In the genomic region with DNA sequence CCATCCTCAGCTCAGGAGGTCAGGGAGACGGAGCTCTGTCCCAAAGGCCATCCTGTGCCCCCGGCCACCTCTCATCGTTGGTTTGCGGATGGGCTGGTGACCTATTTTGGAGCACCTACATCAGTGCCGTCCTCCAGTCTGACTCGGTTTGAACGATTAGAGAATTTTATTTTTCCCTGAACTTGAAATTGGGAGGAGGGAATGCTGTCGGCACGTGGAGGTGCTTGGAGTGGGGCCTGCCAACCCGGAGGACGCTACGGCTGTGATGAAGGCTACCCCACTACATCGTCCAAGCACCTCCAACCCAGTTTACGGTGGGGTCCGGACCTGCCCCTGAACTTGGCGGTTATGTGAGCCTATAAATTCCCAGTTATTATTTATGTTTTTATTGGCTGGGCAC, we compare ENCODE assay signal across 14 cellular contexts. TPM values are rescaled to one million over a fixed set of nuclear protein-coding genes. Genes with fewer than 3 reads are reported as not detected.
DNase-seq lines count a peak whose midpoint lies in the region; ATAC-seq and TF ChIP-seq lines count a peak whose summit lies in the region.
"Had no signal": no experiment of that assay in that cellular context is flagged by ENCODE, and none has a peak within 500 bp of the region (broad histone marks: within the 10 kb centered on the region; RNA-seq: fewer than 3 reads in every experiment).

No MANE protein-coding gene starts in this region.

- no peak overlapping the region for H2BK120ac ChIP-seq in trophoblast cell (ENCODE audit: insufficient read depth, low read length, poor library complexity)

- no peak overlapping the region for H4K12ac ChIP-seq in trophoblast cell (ENCODE audit: low read depth, low read length)

- peak overlapping the region; percentile 52 for H2AK5ac ChIP-seq in trophoblast cell (ENCODE audit: low read length)

- no peak overlapping the region for H3K4me2 ChIP-seq in trophoblast cell (ENCODE audit: low read length)

- no peak overlapping the region for H3K18ac ChIP-seq in trophoblast cell (ENCODE audit: low read length)

- no peaks in the 10 kb centered on the region for H3K4me1 ChIP-seq in HEK293 (ENCODE audit: control insufficient read depth, insufficient read depth, low read length)
- H3K4me1 ChIP-seq in trophoblast cell (ENCODE audit: control insufficient read depth in 1 of 2, insufficient read depth in 2 of 2, low read length in 2 of 2) = peaks cover 29 to 30% of the 10 kb centered on the region in 2 experiments

- H3K9me3 ChIP-seq in HEK293 (ENCODE audit: control insufficient read depth, insufficient read depth, low read depth, low read length) = no peaks in the 10 kb centered on the region
- no peaks in the 10 kb centered on the region for H3K9me3 ChIP-seq in trophoblast cell (ENCODE audit: insufficient read depth, low read depth, low read length)

- H3K36me3 ChIP-seq in HEK293 (ENCODE audit: control insufficient read depth in 2 of 2, insufficient read depth in 1 of 2, low read length in 2 of 2) (peaks cover 0 to 29% of the 10 kb centered on the region in 2 experiments; a peak in 2 of 3 replicates), trophoblast cell (ENCODE audit: control insufficient read depth in 1 of 2, insufficient read depth in 2 of 2, low read length in 2 of 2) (peaks cover 25 to 28% of the 10 kb centered on the region in 2 experiments)

- peaks cover 44% of the 10 kb centered on the region for H3K79me1 ChIP-seq in trophoblast cell (ENCODE audit: low read length)

- H3K27ac ChIP-seq in HEK293 (ENCODE audit: extremely low read depth, low read depth, low read length) (peak overlapping the region; percentile 24; the same call in 1 of the 2 replicates), trophoblast cell (ENCODE audit: low read depth, low read length) (no peak overlapping the region)

- H3K4me3 ChIP-seq in HEK293 (ENCODE audit: low read depth, low read length) (no peak overlapping the region), trophoblast cell (ENCODE audit: low read depth, low read length) (no peak overlapping the region)

- peaks cover 18% of the 10 kb centered on the region for H3K79me2 ChIP-seq in trophoblast cell (ENCODE audit: control insufficient read depth, insufficient read depth, low read length, poor library complexity)

- peak overlapping the region; percentile 56 for H4K91ac ChIP-seq in trophoblast cell (ENCODE audit: low read depth, low read length)

- H3K9ac ChIP-seq in trophoblast cell (ENCODE audit: low read length) = no peak overlapping the region

- H2AFZ ChIP-seq in trophoblast cell (ENCODE audit: insufficient read depth, low read length, poor library complexity) = no peak overlapping the region

- no peaks in the 10 kb centered on the region for H3K27me3 ChIP-seq in trophoblast cell (ENCODE audit: insufficient read depth, low read length)

- POLR2A ChIA-PET in HEK293 (lab: Yijun Ruan, JAX) = no interaction called here

- H3K4ac ChIP-seq in trophoblast cell (ENCODE audit: low read depth, low read length) = no peak overlapping the region

- no peak for TF ChIP-seq CTCF in HEK293 (tag by site-specific recombination; IDR thresholded peaks at IDR 0.05)

- no peak overlapping the region for H3K23ac ChIP-seq in trophoblast cell (ENCODE audit: low read length)

- no peak overlapping the region for H4K8ac ChIP-seq in trophoblast cell (ENCODE audit: low read depth, low read length)

- CTCF ChIA-PET in HEK293 (lab: Yijun Ruan, JAX) = no interaction called here

- WGBS in trophoblast cell (ENCODE audit: extremely low coverage, insufficient coverage, insufficient read length) = no CpG with 5 or more reads among the region's 16 CpGs

- H2BK12ac ChIP-seq in trophoblast cell (ENCODE audit: low read length) = peak overlapping the region; percentile 61

- no peak overlapping the region for H2BK5ac ChIP-seq in trophoblast cell (ENCODE audit: low read depth, low read length, poor library complexity)

- ATAC-seq in GM18520 (IDR thresholded peaks at IDR 0.05; ENCODE audit: unreplicated experiment) = no peak
- ATAC-seq in GM21515 (IDR thresholded peaks at IDR 0.05; ENCODE audit: unreplicated experiment) = no peak
- ATAC-seq: CD8-positive, alpha-beta T cell had no signal

- DNase-seq in AG08396 (ENCODE audit: low spot score) = peak; percentile 9
- DNase-seq in islet precursor cell = peak; percentile 42
- no peak for DNase-seq in trophoblast cell
- no peak for DNase-seq in midbrain (lab: John Stamatoyannopoulos, UW)
- DNase-seq: CD8-positive, alpha-beta T cell; COR-L47; DND-41; GDM1 had no signal

- H3K14ac ChIP-seq in trophoblast cell (ENCODE audit: low read length) = no peak overlapping the region

TF ChIP-seq in HEK293, 187 proteins besides CTCF, POLR2A, EP300 and RAD21:
- TF ChIP-seq IKZF3 (tag by site-specific recombination; IDR thresholded peaks at IDR 0.05) (0 out of 2 replicates have a peak, but pooled peaks have one; percentile 15), FEZF1 (tag by site-specific recombination; IDR thresholded peaks at IDR 0.05) (no peak), ZNF600 (tag by site-specific recombination; IDR thresholded peaks at IDR 0.05) (peak; percentile 17; the same call in 1 of the 2 replicates)

RNA-seq across cellular contexts. Expression of a gene that starts 3.0 kb away (rescaled TPM):
- 4.9 and 5.0 TPM in 2 replicates for polyA plus RNA-seq in trophoblast cell (2013)

RNA-seq across cellular contexts. Expression of a gene that starts 24.6 kb away (rescaled TPM):
- polyA plus RNA-seq in trophoblast cell (2013) = 3.9 and 4.1 TPM in 2 replicates

RNA-seq across cellular contexts. Expression of a gene that starts 31.3 kb away (rescaled TPM):
- 71.6 and 74.6 TPM in 2 replicates for polyA plus RNA-seq in trophoblast cell (2013)

RNA-seq across cellular contexts. Expression of a gene that starts 33.6 kb away (rescaled TPM):
- 104 and 107 TPM in 2 replicates for polyA plus RNA-seq in trophoblast cell (2013)

RNA-seq across cellular contexts. Expression of a gene that starts 50.5 kb away (rescaled TPM):
- 0.01 TPM in 2 replicates for polyA plus RNA-seq in trophoblast cell (2013)
- polyA plus RNA-seq: BJ, CD14-positive monocyte, IgD-negative memory B cell had no signal

Comparison
In these comparisons a context has a peak if more than half of its experiments do, and no peak if none do; other contexts are left out.
1. DNase-seq: peak in AG08396 (single experiment) and islet precursor cell (single experiment); none in trophoblast cell (0 of 2) and midbrain (single experiment).